11 cellular contexts compared by ENCODE assay signal in the genomic region with DNA sequence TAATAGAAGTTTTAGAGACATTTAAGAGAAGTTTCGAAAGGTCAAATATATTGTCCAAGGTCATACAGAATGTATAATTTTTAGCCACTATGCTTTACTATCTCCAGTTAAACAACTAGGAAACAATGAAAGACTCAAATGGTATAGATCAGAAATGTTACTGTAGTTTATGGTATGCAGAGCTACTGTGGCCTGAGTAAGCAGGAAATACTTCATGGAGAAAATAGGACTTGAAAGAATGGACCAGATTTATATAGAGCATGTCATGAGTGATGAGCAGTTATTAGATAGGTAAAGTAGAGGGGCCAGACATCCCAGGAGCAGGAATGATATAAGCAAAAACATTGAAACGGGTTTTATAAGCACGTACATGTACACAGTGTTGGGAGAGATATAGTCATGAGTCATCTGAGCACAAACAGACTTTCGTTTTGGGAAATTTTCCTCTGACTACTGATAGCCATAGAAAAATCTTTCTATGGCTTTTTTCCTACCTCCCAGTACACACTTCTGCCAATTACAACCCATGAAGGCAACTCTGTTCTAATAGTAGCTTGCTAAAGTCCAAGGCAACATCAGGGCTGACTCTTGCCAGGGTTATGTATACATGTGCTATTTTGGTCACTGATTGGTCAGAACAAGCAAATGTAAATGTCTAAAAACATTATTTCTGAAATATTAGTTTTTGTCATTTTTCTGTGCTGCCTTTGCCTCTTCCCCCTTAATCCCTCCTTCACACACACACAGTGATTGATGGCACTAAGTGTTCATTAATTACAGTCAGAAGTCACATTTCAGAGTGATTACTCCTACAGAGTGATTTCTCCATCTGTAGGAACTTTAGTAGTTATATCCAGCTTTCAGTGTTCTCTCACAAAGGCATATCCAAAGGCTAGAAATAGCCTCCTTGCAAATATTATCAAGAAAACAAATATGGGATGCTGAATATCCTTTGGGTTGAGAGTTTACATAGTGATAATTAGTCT.
DNase-seq lines count a peak whose midpoint lies in the region; ATAC-seq and TF ChIP-seq lines count a peak whose summit lies in the region.
"Had no signal": no experiment of that assay in that cellular context is flagged by ENCODE, and none has a peak within 500 bp of the region (broad histone marks: within the 10 kb centered on the region; RNA-seq: fewer than 3 reads in every experiment).

No MANE protein-coding gene starts in this region.

- no peaks in the 10 kb centered on the region for H3K27me3 ChIP-seq in Panc1 (ENCODE audit: control insufficient read depth, insufficient read depth, low read length)
- H3K27me3 ChIP-seq: adrenal gland had no signal

- no peak overlapping the region for H3K27ac ChIP-seq in Panc1 (ENCODE audit: low read length)

- CTCF ChIA-PET in Panc1 (lab: Charles Lee) (no interaction called here), T-cell (lab: Charles Lee) (no interaction called here)

- H3K36me3 ChIP-seq in Panc1 (ENCODE audit: control insufficient read depth, insufficient read depth, low read length) = no peaks in the 10 kb centered on the region
- no peaks in the 10 kb centered on the region for H3K36me3 ChIP-seq in mucosa of descending colon (ENCODE audit: low read depth)
- H3K36me3 ChIP-seq: adrenal gland had no signal

- DNase-seq in Daoy (ENCODE audit: low read depth) = peak; percentile 9
- DNase-seq in Panc1 (ENCODE audit: low read depth, low spot score) = no peak
- peak; percentile 24 for DNase-seq in epithelial cell of esophagus (ENCODE audit: low read depth)
- no peak for DNase-seq in mucosa of descending colon
- DNase-seq in T-cell = no peak
- no peak for DNase-seq in mesenteric fat pad (ENCODE audit: low spot score)
- DNase-seq: activated CD4-positive, alpha-beta T cell treated with anti-CD3 and anti-CD28 coated beads for 1 hour; adrenal gland; CD4-positive, CD25-positive, alpha-beta regulatory T cell had no signal

- no peak overlapping the region for H3K4me3 ChIP-seq in Panc1 (ENCODE audit: low read depth in 2 of 2, low read length in 2 of 2)
- no peak overlapping the region for H3K4me3 ChIP-seq in epithelial cell of esophagus (ENCODE audit: low read length)
- no peak overlapping the region for H3K4me3 ChIP-seq in mucosa of descending colon
- H3K4me3 ChIP-seq: adrenal gland had no signal

- H3K4me1 Mint-ChIP-seq in T-cell = no peaks in the 10 kb centered on the region
- H3K4me1 Mint-ChIP-seq: CD4-positive, CD25-positive, alpha-beta regulatory T cell had no signal

- no peak overlapping the region for H3K4me3 Mint-ChIP-seq in T-cell
- H3K4me3 Mint-ChIP-seq: CD4-positive, CD25-positive, alpha-beta regulatory T cell had no signal

- H3K9me3 Mint-ChIP-seq in T-cell = no peaks in the 10 kb centered on the region

- H3K27ac Mint-ChIP-seq in T-cell = no peak overlapping the region

- no peak for TF ChIP-seq CTCF in Panc1 (IDR thresholded peaks at IDR 0.05)
- no peak for TF ChIP-seq CTCF in epithelial cell of esophagus (IDR thresholded peaks at IDR 0.05; ENCODE audit: insufficient read depth, low read depth, low read length, missing control alignments)
- no peak for TF ChIP-seq CTCF in mucosa of descending colon (IDR thresholded peaks at IDR 0.05)

- ATAC-seq in Panc1 (peak; percentile 73), mucosa of descending colon (peak; percentile 72), T-cell (replicated peaks in 1 of 4) (no peak), HG03460 (IDR thresholded peaks at IDR 0.05; ENCODE audit: unreplicated experiment) (no peak)
- ATAC-seq in activated CD4-positive, CD25-positive, alpha-beta regulatory T cell treated with anti-CD3 and anti-CD28 coated beads, Interleukin-2, amount 50 U/mL, for 24 hours = no peak

- in situ Hi-C loops in Panc1 (cut with HindIII; ENCODE audit: low pct_unique_long_range_greater_than_20kb, low sequenced_read_pairs) = no loop called here

- intact Hi-C loops in Panc1 (cut with micrococcal nuclease; ENCODE audit: unreplicated experiment) = no loop called here
- intact Hi-C loops in mucosa of descending colon (cut with DNase I, micrococcal nuclease) = no loop called here

- POLR2A ChIA-PET in Panc1 (lab: Charles Lee) (no interaction called here), T-cell (lab: Charles Lee) (interaction anchor here in 1 of 2 donors (0.6 kb wide), 1 partner anchor 404 kb away, joined by 3 read pairs; no protein-coding TSS in a partner anchor)

- peaks cover 0 to 4% of the 10 kb centered on the region in 2 donors for H3K27me3 Mint-ChIP-seq in T-cell
- H3K27me3 Mint-ChIP-seq: CD4-positive, CD25-positive, alpha-beta regulatory T cell had no signal

- peaks cover 21% of the 10 kb centered on the region for H3K36me3 Mint-ChIP-seq in T-cell
- H3K36me3 Mint-ChIP-seq: CD4-positive, CD25-positive, alpha-beta regulatory T cell had no signal

- no TSS peak for BruUV-seq in Panc1 (replicated peaks; lab: Mats Ljungman, UMichigan)

- no peaks in the 10 kb centered on the region for H3K4me1 ChIP-seq in Panc1 (ENCODE audit: control insufficient read depth, insufficient read depth, low read length)
- no peaks in the 10 kb centered on the region for H3K4me1 ChIP-seq in mucosa of descending colon (ENCODE audit: low read depth)
- H3K4me1 ChIP-seq: adrenal gland had no signal

- H3K9me3 ChIP-seq in Panc1 (ENCODE audit: control insufficient read depth, insufficient read depth, low read depth, low read length) (no peaks in the 10 kb centered on the region), mucosa of descending colon (no peaks in the 10 kb centered on the region)
- H3K9me3 ChIP-seq: adrenal gland had no signal

Comparison
In these comparisons a context has a peak if more than half of its experiments do, and no peak if none do; other contexts are left out.
1. DNase-seq: peak in Daoy (single experiment) and epithelial cell of esophagus (single experiment); none in Panc1 (single experiment), mucosa of descending colon (0 of 3), T-cell (0 of 34) and mesenteric fat pad (single experiment).
2. ATAC-seq: peak in Panc1 (single experiment) and mucosa of descending colon (single experiment); none in activated CD4-positive, CD25-positive, alpha-beta regulatory T cell treated with anti-CD3 and anti-CD28 coated beads, Interleukin-2, amount 50 U/mL, for 24 hours (0 of 2), T-cell (0 of 4) and HG03460 (single experiment).